3 cellular contexts compared by ENCODE assay signal in genomic region chr20:46030290-46031013, GRCh38.
TF ChIP-seq lines count a peak whose summit lies in the region.

No MANE protein-coding gene starts in this region.

TF ChIP-seq in SK-N-SH, 30 proteins besides CTCF, POLR2A, EP300 and RAD21:
- TF ChIP-seq SIN3A (IDR thresholded peaks at IDR 0.05; ENCODE audit: borderline replicate concordance, low read depth, low read length) (no peak), ELF1 (IDR thresholded peaks at IDR 0.05) (no peak), FOXJ3 (CRISPR knock-in tag; IDR thresholded peaks at IDR 0.05) (no peak), CHD2 (IDR thresholded peaks at IDR 0.05; ENCODE audit: low read length, partially characterized antibody) (no peak), PBX3 (IDR thresholded peaks at IDR 0.05) (no peak), YY1 (IDR thresholded peaks at IDR 0.05; ENCODE audit: low read depth) (no peak), NRF1 (IDR thresholded peaks at IDR 0.05; ENCODE audit: low read depth, low read length) (no peak), ZBTB33 (IDR thresholded peaks at IDR 0.05; ENCODE audit: borderline replicate concordance, low read depth) (no peak), IRF3 (IDR thresholded peaks at IDR 0.05; ENCODE audit: low read depth, low read length) (no peak), SMC3 (IDR thresholded peaks at IDR 0.05; ENCODE audit: low read depth, low read length) (no peak), USF1 (IDR thresholded peaks at IDR 0.05; ENCODE audit: borderline replicate concordance, low read depth) (no peak)

TF ChIP-seq in SK-N-SH treated with all-trans-retinoic acid at 6 μM for 48 hours, 23 proteins besides CTCF, POLR2A, EP300 and RAD21:
- TF ChIP-seq TSHZ2 (CRISPR knock-in tag; IDR thresholded peaks at IDR 0.05) (no peak), GLIS3 (CRISPR knock-in tag; IDR thresholded peaks at IDR 0.05) (no peak), BACH2 (CRISPR knock-in tag; IDR thresholded peaks at IDR 0.05; ENCODE audit: borderline replicate concordance) (no peak), ZNF8 (CRISPR knock-in tag; IDR thresholded peaks at IDR 0.05) (no peak), SNAI2 (CRISPR knock-in tag; IDR thresholded peaks at IDR 0.05) (no peak), TOX (CRISPR knock-in tag; IDR thresholded peaks at IDR 0.05; ENCODE audit: borderline replicate concordance) (no peak), ESRRG (CRISPR knock-in tag; IDR thresholded peaks at IDR 0.05) (no peak), RARB (CRISPR knock-in tag; IDR thresholded peaks at IDR 0.05) (no peak), CSRNP3 (CRISPR knock-in tag; IDR thresholded peaks at IDR 0.05) (no peak), ZNF565 (CRISPR knock-in tag; conservative IDR thresholded peaks at IDR 0.05; ENCODE audit: low read depth) (no peak), ARNTL (CRISPR knock-in tag; IDR thresholded peaks at IDR 0.05; ENCODE audit: borderline replicate concordance, low read depth) (no peak)

TF ChIP-seq in H1, 55 proteins besides CTCF, POLR2A, EP300 and RAD21:
- no peak for TF ChIP-seq BRCA1 (IDR thresholded peaks at IDR 0.05; ENCODE audit: low read depth, low read length)
- peak; percentile 64; the same call in 1 of the 2 replicates for TF ChIP-seq SUZ12 (IDR thresholded peaks at IDR 0.05; ENCODE audit: low read length)
TF ChIP-seq in H1: peak in this region for 1.
